Comparison of ENCODE assay signal across 1 cellular context in genomic region chr1:72341661-72342060, GRCh38.
TF ChIP-seq lines count a peak whose summit lies in the region.

No MANE protein-coding gene starts in this region.

TF ChIP-seq in IMR-90, 13 proteins besides CTCF, POLR2A, EP300 and RAD21:
- TF ChIP-seq NFE2L2 (IDR thresholded peaks at IDR 0.05; ENCODE audit: low read depth, low read length) (no peak), CEBPB (IDR thresholded peaks at IDR 0.05; ENCODE audit: low read depth, low read length) (no peak), MAZ (IDR thresholded peaks at IDR 0.05; ENCODE audit: borderline replicate concordance, low read depth, low read length) (no peak), USF2 (IDR thresholded peaks at IDR 0.05; ENCODE audit: low read depth, low read length) (no peak), RFX5 (IDR thresholded peaks at IDR 0.05; ENCODE audit: low read depth, low read length) (no peak), SMC3 (IDR thresholded peaks at IDR 0.05; ENCODE audit: low read depth, low read length) (no peak), RCOR1 (IDR thresholded peaks at IDR 0.05; ENCODE audit: insufficient replicate concordance, low read length) (no peak), FOS (IDR thresholded peaks at IDR 0.05; ENCODE audit: low read depth, low read length) (no peak)
